Comparison of ENCODE assay signal across 15 cellular contexts in genomic region chr11:41379084-41379483, GRCh38.
DNase-seq lines count a peak whose midpoint lies in the region.
"Had no signal": no experiment of that assay in that cellular context is flagged by ENCODE, and none has a peak within 500 bp of the region (broad histone marks: within the 10 kb centered on the region; RNA-seq: fewer than 3 reads in every experiment).

No MANE protein-coding gene starts in this region.

- H3K36me3 ChIP-seq in SK-N-MC (ENCODE audit: insufficient read depth, low read length) = no peaks in the 10 kb centered on the region
- H3K36me3 ChIP-seq: BLaER1 had no signal

- DNase-seq in NCI-H146 (lab: John Stamatoyannopoulos, UW) = peak; percentile 14
- DNase-seq in SK-N-MC (ENCODE audit: low read depth, low spot score) = peak; percentile 66
- peak; percentile 57 for DNase-seq in left kidney (ENCODE audit: low read depth, low spot score)
- peak; percentile 67 for DNase-seq in superior temporal gyrus (ENCODE audit: extremely low spot score)
- DNase-seq in activated T-cell treated with anti-CD3 and anti-CD28 coated beads for 4 hours = no peak
- no peak for DNase-seq in NCI-H2227 (lab: John Stamatoyannopoulos, UW; ENCODE audit: unreplicated experiment)
- no peak for DNase-seq in stimulated activated CD4-positive, alpha-beta T cell treated with anti-CD3 and anti-CD28 coated beads, Interleukin-1b, Interleukin-23, amount 100 ng/mL, for 48 hours
- DNase-seq: AML-193, DMS 273 treated with DMSO at 0.1 percent for 48 hours, DMS79 treated with DMSO at 0.1 percent for 48 hours, EL, HCEC 1CT, HFFc6 had no signal

- peak overlapping the region; percentile 58 for H3K4me3 ChIP-seq in SK-N-MC
- H3K4me3 ChIP-seq: BLaER1 had no signal

- no peak overlapping the region for H3K9ac ChIP-seq in SK-N-MC (ENCODE audit: insufficient read length)
- H3K9ac ChIP-seq: BLaER1 had no signal

- H3K9me3 ChIP-seq in SK-N-MC (ENCODE audit: low read depth, low read length) = no peaks in the 10 kb centered on the region
- H3K9me3 ChIP-seq: BLaER1 had no signal

- H3K27ac ChIP-seq in SK-N-MC = peak overlapping the region; percentile 78
- H3K27ac ChIP-seq: BLaER1, HL-60 had no signal

Comparison
In these comparisons a context has a peak if more than half of its experiments do, and no peak if none do; other contexts are left out.
1. DNase-seq: peak in NCI-H146 (single experiment), SK-N-MC (single experiment), left kidney (single experiment) and superior temporal gyrus (single experiment); none in activated T-cell treated with anti-CD3 and anti-CD28 coated beads for 4 hours (single experiment), NCI-H2227 (single experiment) and stimulated activated CD4-positive, alpha-beta T cell treated with anti-CD3 and anti-CD28 coated beads, Interleukin-1b, Interleukin-23, amount 100 ng/mL, for 48 hours (single experiment).